11 cellular contexts compared by ENCODE assay signal in genomic region chr11:46273511-46274205, GRCh38. TPM values are rescaled to one million over a fixed set of nuclear protein-coding genes. Genes with fewer than 3 reads are reported as not detected.
DNase-seq lines count a peak whose midpoint lies in the region; ATAC-seq lines count a peak whose summit lies in the region.
"Had no signal": no experiment of that assay in that cellular context is flagged by ENCODE, and none has a peak within 500 bp of the region (broad histone marks: within the 10 kb centered on the region; RNA-seq: fewer than 3 reads in every experiment).

No MANE protein-coding gene starts in this region.

- H3K27ac ChIP-seq in epithelial cell of prostate = peak overlapping the region; percentile 72
- H3K27ac ChIP-seq: neutrophil had no signal

- CTCF ChIA-PET in T-cell (lab: Charles Lee) = interaction anchor here in 1 of 2 donors (0.6 kb wide), 2 partner anchors 22 to 257 kb away, joined by 4 to 8 read pairs; no protein-coding TSS in a partner anchor

- H3K9me3 Mint-ChIP-seq in T-cell = no peaks in the 10 kb centered on the region

- peaks cover 5 to 13% (median 10%) of the 10 kb centered on the region in 3 donors for H3K4me1 Mint-ChIP-seq in T-cell

- peaks cover 20 to 24% of the 10 kb centered on the region in 2 donors for H3K27me3 Mint-ChIP-seq in T-cell

- H3K4me3 Mint-ChIP-seq in T-cell = no peak overlapping the region

- intact Hi-C loops in posterior vena cava (cut with DNase I) = no loop called here

- DNase-seq in COLO668 (lab: John Stamatoyannopoulos, UW; ENCODE audit: unreplicated experiment) = peak; percentile 70
- DNase-seq in M059J (ENCODE audit: low read depth) = peak; percentile 27
- no peak for DNase-seq in epithelial cell of prostate (ENCODE audit: low read depth, low spot score)
- DNase-seq in posterior vena cava (ENCODE audit: low spot score) = peak; percentile 77
- no peak for DNase-seq in T-cell
- DNase-seq in activated CD4-positive, CD25-positive, alpha-beta regulatory T cell treated with anti-CD3 and anti-CD28 coated beads, Interleukin-2, amount 50 U/mL, for 72 hours = no peak
- no peak for DNase-seq in mesenteric fat pad (ENCODE audit: low spot score)
- DNase-seq: activated effector memory CD4-positive, alpha-beta T cell treated with Interleukin-2 at 50 U/mL for 16 hours; NCI-H1436 treated with DMSO at 0.1 percent for 48 hours had no signal

- ATAC-seq in T-cell (replicated peaks in 1 of 4) = no peak
- ATAC-seq in HG02970 (IDR thresholded peaks at IDR 0.05; ENCODE audit: low FRiP score, unreplicated experiment) = no peak

- H3K27ac Mint-ChIP-seq in T-cell = no peak overlapping the region

- POLR2A ChIA-PET in T-cell (lab: Charles Lee) = no interaction called here

- H3K36me3 Mint-ChIP-seq in T-cell = no peaks in the 10 kb centered on the region

RNA-seq across cellular contexts. Expression of gene CREB3L1, which starts 3.8 kb away (rescaled TPM):
- 40.1 and 70.3 TPM in 2 replicates for total RNA-seq in M059J (2014; rRNA removed; shearing (Covaris generic))
- total RNA-seq in posterior vena cava (10 to 100 TPM; 14.3 to 25.8 TPM), T-cell (under 1 TPM in 3 of 5 donors, not detected in 2; 0.38 to 0.72 (median 0.38) TPM), mesenteric fat pad (8.4 TPM)

Comparison
In these comparisons a context has a peak if more than half of its experiments do, and no peak if none do; other contexts are left out.
1. DNase-seq: peak in COLO668 (single experiment), M059J (single experiment) and posterior vena cava (single experiment); none in epithelial cell of prostate (single experiment), T-cell (0 of 34), activated CD4-positive, CD25-positive, alpha-beta regulatory T cell treated with anti-CD3 and anti-CD28 coated beads, Interleukin-2, amount 50 U/mL, for 72 hours (single experiment) and mesenteric fat pad (single experiment).